15 cellular contexts compared by ENCODE assay signal in the genomic region with DNA sequence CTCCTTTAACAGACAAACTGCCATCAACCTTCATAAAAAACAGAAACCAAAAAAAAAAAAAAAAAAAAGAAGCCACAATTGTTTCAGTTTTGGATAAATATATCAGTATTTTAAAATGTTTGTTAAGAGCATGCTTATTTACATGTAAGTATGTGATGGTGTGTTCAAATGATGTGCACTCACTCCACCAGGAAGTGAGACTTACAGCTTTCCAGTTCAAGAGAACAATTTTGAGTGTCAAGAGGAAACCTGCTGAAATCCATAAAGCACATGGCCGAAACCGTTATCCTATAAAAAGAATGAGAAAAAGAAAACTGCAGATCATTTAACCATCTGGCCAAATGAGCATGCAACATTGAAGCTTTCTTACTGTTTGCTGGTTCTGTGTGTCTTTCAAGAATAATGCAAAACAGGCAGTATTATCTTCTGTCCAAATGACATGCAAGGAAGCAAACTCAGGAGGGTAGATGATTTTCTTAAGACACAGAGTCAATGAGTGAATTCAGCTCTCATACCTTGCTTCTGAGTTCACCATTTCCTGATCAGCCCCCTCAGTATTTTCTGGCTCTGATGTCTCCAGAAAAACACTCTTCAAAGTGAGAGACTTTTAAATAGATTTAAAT. TPM values are rescaled to one million over a fixed set of nuclear protein-coding genes. Genes with fewer than 3 reads are reported as not detected.
DNase-seq lines count a peak whose midpoint lies in the region; ATAC-seq and TF ChIP-seq lines count a peak whose summit lies in the region.
"Had no signal": no experiment of that assay in that cellular context is flagged by ENCODE, and none has a peak within 500 bp of the region (broad histone marks: within the 10 kb centered on the region; RNA-seq: fewer than 3 reads in every experiment).

No MANE protein-coding gene starts in this region.

- peaks cover 28% of the 10 kb centered on the region for H3K4me1 ChIP-seq in MM.1S (ENCODE audit: low read length)
- H3K4me1 ChIP-seq in PC-9 (replicated peaks; ENCODE audit: insufficient read depth): peaks cover 18% of the 10 kb centered on the region

- POLR2A ChIA-PET in activated CD4-positive, alpha-beta T cell treated with anti-CD3 and anti-CD28 coated beads, Interleukin-2, amount 10 ng/mL, durations not matched to agents 7 days and 5 days (lab: Charles Lee): no interaction called here
- POLR2A ChIA-PET in PC-9 (lab: Charles Lee; ENCODE audit: unreplicated experiment): no interaction called here

- H2AFZ ChIP-seq in MM.1S (ENCODE audit: low read length): peak overlapping the region; percentile 61
- no peak overlapping the region for H2AFZ ChIP-seq in PC-9

- CTCF ChIA-PET in activated CD4-positive, alpha-beta T cell treated with anti-CD3 and anti-CD28 coated beads, Interleukin-2, amount 10 ng/mL, durations not matched to agents 7 days and 5 days (lab: Charles Lee): interaction anchor here (1.2 to 2.3 kb wide), 5 partner anchors 9 to 554 kb away, joined by 3 to 11 read pairs (median 3); no protein-coding TSS in a partner anchor
- CTCF ChIA-PET in PC-9 (lab: Charles Lee): no interaction called here

- H3K36me3 ChIP-seq in MM.1S (replicated peaks; ENCODE audit: insufficient read depth, low read length) (no peaks in the 10 kb centered on the region), PC-9 (ENCODE audit: low read depth) (no peaks in the 10 kb centered on the region)
- H3K36me3 ChIP-seq: neutrophil had no signal

- peaks cover 11% of the 10 kb centered on the region for H3F3A ChIP-seq in MM.1S (ENCODE audit: insufficient read depth, low read length)
- peaks cover 17% of the 10 kb centered on the region for H3F3A ChIP-seq in PC-9 (ENCODE audit: insufficient read depth, low read depth)

- intact Hi-C loops in PC-9 (cut with micrococcal nuclease; ENCODE audit: unreplicated experiment): no loop called here

- no peak overlapping the region for H3K4me3 Mint-ChIP-seq in activated CD4-positive, alpha-beta T cell treated with anti-CD3 and anti-CD28 coated beads, Interleukin-2, amount 10 ng/mL, durations not matched to agents 7 days and 5 days
- H3K4me3 Mint-ChIP-seq: CD4-positive, alpha-beta memory T cell had no signal

- no TSS peak for BruUV-seq in PC-9 (replicated peaks; lab: Mats Ljungman, UMichigan)

- peaks cover 9% of the 10 kb centered on the region for H3K9me3 Mint-ChIP-seq in activated CD4-positive, alpha-beta T cell treated with anti-CD3 and anti-CD28 coated beads, Interleukin-2, amount 10 ng/mL, durations not matched to agents 7 days and 5 days
- H3K9me3 Mint-ChIP-seq: CD4-positive, alpha-beta memory T cell had no signal

- H3K27ac Mint-ChIP-seq in activated CD4-positive, alpha-beta T cell treated with anti-CD3 and anti-CD28 coated beads, Interleukin-2, amount 10 ng/mL, durations not matched to agents 7 days and 5 days: no peak overlapping the region

- peaks cover 43% of the 10 kb centered on the region for H3K4me1 Mint-ChIP-seq in activated CD4-positive, alpha-beta T cell treated with anti-CD3 and anti-CD28 coated beads, Interleukin-2, amount 10 ng/mL, durations not matched to agents 7 days and 5 days

- H3K27me3 ChIP-seq in MM.1S (replicated peaks; ENCODE audit: insufficient read depth, low read length) (no peaks in the 10 kb centered on the region), PC-9 (ENCODE audit: insufficient read depth, low read depth) (no peaks in the 10 kb centered on the region)
- H3K27me3 ChIP-seq: neutrophil had no signal

- H3K9me3 ChIP-seq in MM.1S (replicated peaks; ENCODE audit: insufficient read depth, low read length) (no peaks in the 10 kb centered on the region), PC-9 (ENCODE audit: insufficient read depth, low read depth) (no peaks in the 10 kb centered on the region)
- H3K9me3 ChIP-seq: neutrophil had no signal

- H4K20me1 ChIP-seq in MM.1S (ENCODE audit: insufficient read depth, low read length) (no peaks in the 10 kb centered on the region), PC-9 (ENCODE audit: insufficient read depth) (no peaks in the 10 kb centered on the region)

- peak; percentile 35 for ATAC-seq in GM18520 (IDR thresholded peaks at IDR 0.05; ENCODE audit: unreplicated experiment)
- peak; percentile 28 for ATAC-seq in GM19468 (IDR thresholded peaks at IDR 0.05; ENCODE audit: extremely low read depth, unreplicated experiment)
- ATAC-seq in HG02870 (IDR thresholded peaks at IDR 0.05; ENCODE audit: unreplicated experiment): peak; percentile 70

- H3K9me2 ChIP-seq in MM.1S (replicated peaks; ENCODE audit: insufficient read depth, low read length) (no peaks in the 10 kb centered on the region), PC-9 (ENCODE audit: insufficient read depth) (no peaks in the 10 kb centered on the region)

- peak; percentile 53 for DNase-seq in MM.1S
- no peak for DNase-seq in activated CD4-positive, alpha-beta T cell treated with anti-CD3 and anti-CD28 coated beads, Interleukin-2, amount 10 ng/mL, durations not matched to agents 7 days and 5 days
- no peak for DNase-seq in NCI-H2029 (lab: John Stamatoyannopoulos, UW)
- DNase-seq in PC-9: no peak
- DNase-seq in activated effector memory CD4-positive, alpha-beta T cell treated with Interleukin-2 at 50 U/mL for 16 hours: no peak
- DNase-seq: activated effector memory CD4-positive, alpha-beta T cell treated with anti-CD3 and anti-CD28 coated beads, Interleukin-2, amount 50 U/mL, for 16 hours; CD4-positive, alpha-beta memory T cell had no signal

- H3K36me3 Mint-ChIP-seq in activated CD4-positive, alpha-beta T cell treated with anti-CD3 and anti-CD28 coated beads, Interleukin-2, amount 10 ng/mL, durations not matched to agents 7 days and 5 days (ENCODE audit: low read depth): peaks cover 6% of the 10 kb centered on the region
- H3K36me3 Mint-ChIP-seq: CD4-positive, alpha-beta memory T cell had no signal

- H3K27ac ChIP-seq in MM.1S (ENCODE audit: low read length) (peak overlapping the region; percentile 58; the same call in 1 of the 2 replicates), PC-9 (no peak overlapping the region)
- H3K27ac ChIP-seq: neutrophil had no signal

- H3K27me3 Mint-ChIP-seq in activated CD4-positive, alpha-beta T cell treated with anti-CD3 and anti-CD28 coated beads, Interleukin-2, amount 10 ng/mL, durations not matched to agents 7 days and 5 days: no peaks in the 10 kb centered on the region

- 0 out of 2 replicates have a peak overlapping the region, but pooled peaks have one; percentile 3 for H3K9ac ChIP-seq in MM.1S (ENCODE audit: low read length)

- no peak overlapping the region for H3K4me3 ChIP-seq in MM.1S (ENCODE audit: low read length)
- H3K4me3 ChIP-seq in PC-9: no peak overlapping the region

- H3K4me2 ChIP-seq in MM.1S (ENCODE audit: low read depth, low read length) (peak overlapping the region; percentile 61), PC-9 (no peak overlapping the region)

- TF ChIP-seq CTCF in MM.1S (IDR thresholded peaks at IDR 0.05; ENCODE audit: low read length) (no peak), PC-9 (conservative IDR thresholded peaks at IDR 0.05) (no peak)

- no peaks in the 10 kb centered on the region for H3K79me2 ChIP-seq in MM.1S (ENCODE audit: low read length)
- H3K79me2 ChIP-seq in PC-9 (ENCODE audit: low read depth): no peaks in the 10 kb centered on the region

RNA-seq across cellular contexts. Expression of a gene that starts 26.3 kb away (rescaled TPM):
- not detected for total RNA-seq in activated CD4-positive, alpha-beta T cell treated with anti-CD3 and anti-CD28 coated beads, Interleukin-2, amount 10 ng/mL, durations not matched to agents 7 days and 5 days
- total RNA-seq in PC-9 (2021): not detected in 2 replicates
- total RNA-seq: cardiac septum, epithelial cell of proximal tubule, LHCN-M2, lung microvascular endothelial cell had no signal

RNA-seq across cellular contexts. Expression of a gene that starts 36.6 kb away (rescaled TPM):
- 10 to 100 TPM; 38.4 to 42.0 TPM for total RNA-seq in activated CD4-positive, alpha-beta T cell treated with anti-CD3 and anti-CD28 coated beads, Interleukin-2, amount 10 ng/mL, durations not matched to agents 7 days and 5 days
- 28.3 and 33.1 TPM in 2 replicates for total RNA-seq in PC-9 (2021)
